Comparison of ENCODE assay signal across 1 cellular context in the genomic region with DNA sequence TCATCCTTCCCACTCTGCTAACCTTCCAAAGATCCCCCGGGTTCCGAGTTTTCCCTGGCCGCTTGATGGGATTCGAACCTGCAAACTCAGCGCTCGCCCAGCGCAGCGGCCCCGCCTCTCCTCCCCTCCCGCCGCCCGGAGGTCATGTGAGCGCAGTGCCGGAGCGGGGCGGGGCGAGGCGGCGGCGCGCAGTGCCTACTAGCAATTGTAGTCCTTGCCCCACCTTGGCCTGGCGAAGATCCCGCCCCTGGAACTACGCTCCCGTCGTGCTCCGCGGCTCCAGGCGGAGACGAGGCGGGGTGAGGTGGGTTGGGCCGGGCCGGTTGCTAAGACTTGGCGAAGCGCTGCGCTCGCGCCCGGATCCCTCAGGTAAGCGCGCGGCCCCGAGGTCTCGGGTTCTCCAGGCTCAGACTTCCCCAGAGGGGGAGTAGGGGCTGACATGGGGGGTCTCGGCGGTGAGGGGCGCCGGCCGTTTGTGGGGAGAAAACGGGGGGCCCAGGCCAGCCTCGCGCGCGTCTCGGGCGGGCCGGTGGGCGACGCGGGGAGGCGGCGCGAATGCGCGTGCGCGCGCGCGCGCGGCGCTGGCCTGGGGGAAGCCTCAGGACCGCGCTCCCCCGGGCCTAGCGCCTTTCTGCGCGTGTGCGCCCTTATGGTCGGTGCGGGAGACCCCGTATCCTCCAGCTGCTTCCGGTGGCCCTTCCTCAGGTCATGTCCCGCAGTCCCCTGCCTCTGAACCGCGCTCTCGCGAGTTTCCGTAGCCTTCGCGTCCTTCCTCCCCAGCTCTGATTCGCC.
A peak's percentile ranks its signal among the peaks of the same experiment; 100 is the strongest.
TF ChIP-seq lines count a peak whose summit lies in the region.

A gene (plus strand): TSS at position 329 of the 792 bp plus-strand sequence. CDS start 6,649 bp downstream, outside the sequence.
A gene with protein sequence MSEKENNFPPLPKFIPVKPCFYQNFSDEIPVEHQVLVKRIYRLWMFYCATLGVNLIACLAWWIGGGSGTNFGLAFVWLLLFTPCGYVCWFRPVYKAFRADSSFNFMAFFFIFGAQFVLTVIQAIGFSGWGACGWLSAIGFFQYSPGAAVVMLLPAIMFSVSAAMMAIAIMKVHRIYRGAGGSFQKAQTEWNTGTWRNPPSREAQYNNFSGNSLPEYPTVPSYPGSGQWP (plus strand): TSS at position 329 of the 792 bp plus-strand sequence. CDS start 9,621 bp downstream, outside the sequence.

TF ChIP-seq in K562, 482 proteins besides CTCF, POLR2A, EP300 and RAD21 (continued from another document):
- TF ChIP-seq, protein P1, sequence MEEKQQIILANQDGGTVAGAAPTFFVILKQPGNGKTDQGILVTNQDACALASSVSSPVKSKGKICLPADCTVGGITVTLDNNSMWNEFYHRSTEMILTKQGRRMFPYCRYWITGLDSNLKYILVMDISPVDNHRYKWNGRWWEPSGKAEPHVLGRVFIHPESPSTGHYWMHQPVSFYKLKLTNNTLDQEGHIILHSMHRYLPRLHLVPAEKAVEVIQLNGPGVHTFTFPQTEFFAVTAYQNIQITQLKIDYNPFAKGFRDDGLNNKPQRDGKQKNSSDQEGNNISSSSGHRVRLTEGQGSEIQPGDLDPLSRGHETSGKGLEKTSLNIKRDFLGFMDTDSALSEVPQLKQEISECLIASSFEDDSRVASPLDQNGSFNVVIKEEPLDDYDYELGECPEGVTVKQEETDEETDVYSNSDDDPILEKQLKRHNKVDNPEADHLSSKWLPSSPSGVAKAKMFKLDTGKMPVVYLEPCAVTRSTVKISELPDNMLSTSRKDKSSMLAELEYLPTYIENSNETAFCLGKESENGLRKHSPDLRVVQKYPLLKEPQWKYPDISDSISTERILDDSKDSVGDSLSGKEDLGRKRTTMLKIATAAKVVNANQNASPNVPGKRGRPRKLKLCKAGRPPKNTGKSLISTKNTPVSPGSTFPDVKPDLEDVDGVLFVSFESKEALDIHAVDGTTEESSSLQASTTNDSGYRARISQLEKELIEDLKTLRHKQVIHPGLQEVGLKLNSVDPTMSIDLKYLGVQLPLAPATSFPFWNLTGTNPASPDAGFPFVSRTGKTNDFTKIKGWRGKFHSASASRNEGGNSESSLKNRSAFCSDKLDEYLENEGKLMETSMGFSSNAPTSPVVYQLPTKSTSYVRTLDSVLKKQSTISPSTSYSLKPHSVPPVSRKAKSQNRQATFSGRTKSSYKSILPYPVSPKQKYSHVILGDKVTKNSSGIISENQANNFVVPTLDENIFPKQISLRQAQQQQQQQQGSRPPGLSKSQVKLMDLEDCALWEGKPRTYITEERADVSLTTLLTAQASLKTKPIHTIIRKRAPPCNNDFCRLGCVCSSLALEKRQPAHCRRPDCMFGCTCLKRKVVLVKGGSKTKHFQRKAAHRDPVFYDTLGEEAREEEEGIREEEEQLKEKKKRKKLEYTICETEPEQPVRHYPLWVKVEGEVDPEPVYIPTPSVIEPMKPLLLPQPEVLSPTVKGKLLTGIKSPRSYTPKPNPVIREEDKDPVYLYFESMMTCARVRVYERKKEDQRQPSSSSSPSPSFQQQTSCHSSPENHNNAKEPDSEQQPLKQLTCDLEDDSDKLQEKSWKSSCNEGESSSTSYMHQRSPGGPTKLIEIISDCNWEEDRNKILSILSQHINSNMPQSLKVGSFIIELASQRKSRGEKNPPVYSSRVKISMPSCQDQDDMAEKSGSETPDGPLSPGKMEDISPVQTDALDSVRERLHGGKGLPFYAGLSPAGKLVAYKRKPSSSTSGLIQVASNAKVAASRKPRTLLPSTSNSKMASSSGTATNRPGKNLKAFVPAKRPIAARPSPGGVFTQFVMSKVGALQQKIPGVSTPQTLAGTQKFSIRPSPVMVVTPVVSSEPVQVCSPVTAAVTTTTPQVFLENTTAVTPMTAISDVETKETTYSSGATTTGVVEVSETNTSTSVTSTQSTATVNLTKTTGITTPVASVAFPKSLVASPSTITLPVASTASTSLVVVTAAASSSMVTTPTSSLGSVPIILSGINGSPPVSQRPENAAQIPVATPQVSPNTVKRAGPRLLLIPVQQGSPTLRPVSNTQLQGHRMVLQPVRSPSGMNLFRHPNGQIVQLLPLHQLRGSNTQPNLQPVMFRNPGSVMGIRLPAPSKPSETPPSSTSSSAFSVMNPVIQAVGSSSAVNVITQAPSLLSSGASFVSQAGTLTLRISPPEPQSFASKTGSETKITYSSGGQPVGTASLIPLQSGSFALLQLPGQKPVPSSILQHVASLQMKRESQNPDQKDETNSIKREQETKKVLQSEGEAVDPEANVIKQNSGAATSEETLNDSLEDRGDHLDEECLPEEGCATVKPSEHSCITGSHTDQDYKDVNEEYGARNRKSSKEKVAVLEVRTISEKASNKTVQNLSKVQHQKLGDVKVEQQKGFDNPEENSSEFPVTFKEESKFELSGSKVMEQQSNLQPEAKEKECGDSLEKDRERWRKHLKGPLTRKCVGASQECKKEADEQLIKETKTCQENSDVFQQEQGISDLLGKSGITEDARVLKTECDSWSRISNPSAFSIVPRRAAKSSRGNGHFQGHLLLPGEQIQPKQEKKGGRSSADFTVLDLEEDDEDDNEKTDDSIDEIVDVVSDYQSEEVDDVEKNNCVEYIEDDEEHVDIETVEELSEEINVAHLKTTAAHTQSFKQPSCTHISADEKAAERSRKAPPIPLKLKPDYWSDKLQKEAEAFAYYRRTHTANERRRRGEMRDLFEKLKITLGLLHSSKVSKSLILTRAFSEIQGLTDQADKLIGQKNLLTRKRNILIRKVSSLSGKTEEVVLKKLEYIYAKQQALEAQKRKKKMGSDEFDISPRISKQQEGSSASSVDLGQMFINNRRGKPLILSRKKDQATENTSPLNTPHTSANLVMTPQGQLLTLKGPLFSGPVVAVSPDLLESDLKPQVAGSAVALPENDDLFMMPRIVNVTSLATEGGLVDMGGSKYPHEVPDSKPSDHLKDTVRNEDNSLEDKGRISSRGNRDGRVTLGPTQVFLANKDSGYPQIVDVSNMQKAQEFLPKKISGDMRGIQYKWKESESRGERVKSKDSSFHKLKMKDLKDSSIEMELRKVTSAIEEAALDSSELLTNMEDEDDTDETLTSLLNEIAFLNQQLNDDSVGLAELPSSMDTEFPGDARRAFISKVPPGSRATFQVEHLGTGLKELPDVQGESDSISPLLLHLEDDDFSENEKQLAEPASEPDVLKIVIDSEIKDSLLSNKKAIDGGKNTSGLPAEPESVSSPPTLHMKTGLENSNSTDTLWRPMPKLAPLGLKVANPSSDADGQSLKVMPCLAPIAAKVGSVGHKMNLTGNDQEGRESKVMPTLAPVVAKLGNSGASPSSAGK (IDR thresholded peaks at IDR 0.05), result no peak
- no peak for TF ChIP-seq SNIP1 (IDR thresholded peaks at IDR 0.05; ENCODE audit: low read depth)
- TF ChIP-seq, protein P2, sequence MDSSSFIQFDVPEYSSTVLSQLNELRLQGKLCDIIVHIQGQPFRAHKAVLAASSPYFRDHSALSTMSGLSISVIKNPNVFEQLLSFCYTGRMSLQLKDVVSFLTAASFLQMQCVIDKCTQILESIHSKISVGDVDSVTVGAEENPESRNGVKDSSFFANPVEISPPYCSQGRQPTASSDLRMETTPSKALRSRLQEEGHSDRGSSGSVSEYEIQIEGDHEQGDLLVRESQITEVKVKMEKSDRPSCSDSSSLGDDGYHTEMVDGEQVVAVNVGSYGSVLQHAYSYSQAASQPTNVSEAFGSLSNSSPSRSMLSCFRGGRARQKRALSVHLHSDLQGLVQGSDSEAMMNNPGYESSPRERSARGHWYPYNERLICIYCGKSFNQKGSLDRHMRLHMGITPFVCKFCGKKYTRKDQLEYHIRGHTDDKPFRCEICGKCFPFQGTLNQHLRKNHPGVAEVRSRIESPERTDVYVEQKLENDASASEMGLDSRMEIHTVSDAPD (CRISPR knock-in tag; IDR thresholded peaks at IDR 0.05), result no peak
- TF ChIP-seq ZNF212 (CRISPR knock-in tag; IDR thresholded peaks at IDR 0.05), result no peak
- TF ChIP-seq SIRT6 (IDR thresholded peaks at IDR 0.05; ENCODE audit: low read depth, low read length), result no peak
- no peak for TF ChIP-seq TAL1 (IDR thresholded peaks at IDR 0.05)
- peak; percentile 60; the same call in 1 of the 2 replicates for TF ChIP-seq ZNF583 (CRISPR knock-in tag; IDR thresholded peaks at IDR 0.05)
- TF ChIP-seq NR1H2 (CRISPR knock-in tag; IDR thresholded peaks at IDR 0.05), result no peak; the same call in 1 of the 2 replicates
- no peak for TF ChIP-seq GTF2A2 (tag; IDR thresholded peaks at IDR 0.05)
- TF ChIP-seq GABPB1 (CRISPR knock-in tag; IDR thresholded peaks at IDR 0.05), result peak; percentile 96
- TF ChIP-seq EHMT2 (IDR thresholded peaks at IDR 0.05), result no peak
- no peak for TF ChIP-seq PYGO2 (tag; IDR thresholded peaks at IDR 0.05)
- TF ChIP-seq MEF2A (IDR thresholded peaks at IDR 0.05; ENCODE audit: control insufficient read depth, low read depth, low read length), result no peak
- TF ChIP-seq BDP1 (IDR thresholded peaks at IDR 0.05; ENCODE audit: insufficient read depth, insufficient read length), result no peak
- TF ChIP-seq MBD2 (IDR thresholded peaks at IDR 0.05; ENCODE audit: borderline replicate concordance, low read depth), result 0 out of 2 replicates have a peak, but pooled peaks have one; percentile 63
- TF ChIP-seq ZNF551 (CRISPR knock-in tag; IDR thresholded peaks at IDR 0.05), result no peak
